1 cellular context compared by ENCODE assay signal in the genomic region with DNA sequence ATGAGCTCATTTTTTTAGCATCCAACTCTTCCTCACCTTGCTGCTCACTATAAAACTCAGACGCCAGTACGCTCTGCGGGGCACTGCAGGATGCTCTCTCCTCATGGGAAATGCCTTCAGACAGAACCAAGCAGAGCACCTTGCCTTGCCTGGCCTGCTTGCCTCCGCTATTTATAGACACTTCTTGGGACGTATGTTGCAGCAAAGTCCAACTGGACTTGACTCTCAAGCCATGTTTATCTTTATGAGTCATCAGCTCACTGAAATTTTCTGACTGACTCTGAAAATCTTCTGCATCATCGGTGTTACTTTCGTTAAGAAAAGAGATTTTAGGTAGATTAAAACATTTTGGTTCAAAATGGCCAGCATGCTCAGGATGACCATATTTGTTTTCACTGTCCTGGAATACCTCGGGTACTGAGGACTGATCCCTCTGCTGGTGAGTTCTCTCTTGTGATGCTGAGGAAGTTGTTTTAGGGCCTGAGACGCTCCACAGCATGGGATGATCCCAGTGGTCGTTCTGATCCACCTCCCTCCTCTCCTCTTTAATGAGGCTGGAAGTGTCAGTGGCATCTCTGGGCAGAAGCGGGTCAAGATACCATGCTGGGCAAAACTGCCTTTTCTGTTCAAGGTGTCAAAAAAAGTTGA.
A peak's percentile ranks its signal among the peaks of the same experiment; 100 is the strongest.
TF ChIP-seq lines count a peak whose summit lies in the region.

No MANE protein-coding gene starts in this region.

TF ChIP-seq in HepG2, 621 proteins besides CTCF, POLR2A, EP300 and RAD21 (continued from another document and continues in another):
- no peak for TF ChIP-seq DBP (CRISPR knock-in tag; IDR thresholded peaks at IDR 0.05; ENCODE audit: not compliant biosample characterization)
- TF ChIP-seq ZNF503 (CRISPR knock-in tag; IDR thresholded peaks at IDR 0.05) = no peak
- TF ChIP-seq ZNF816 (CRISPR knock-in tag; IDR thresholded peaks at IDR 0.05; ENCODE audit: borderline replicate concordance) = no peak
- peak; percentile 10; the same call in 1 of the 2 replicates for TF ChIP-seq CEBPB (IDR thresholded peaks at IDR 0.05; ENCODE audit: borderline replicate concordance, low read depth, low read length)
- no peak for TF ChIP-seq ZNF331 (CRISPR knock-in tag; IDR thresholded peaks at IDR 0.05)
- TF ChIP-seq, protein P1, sequence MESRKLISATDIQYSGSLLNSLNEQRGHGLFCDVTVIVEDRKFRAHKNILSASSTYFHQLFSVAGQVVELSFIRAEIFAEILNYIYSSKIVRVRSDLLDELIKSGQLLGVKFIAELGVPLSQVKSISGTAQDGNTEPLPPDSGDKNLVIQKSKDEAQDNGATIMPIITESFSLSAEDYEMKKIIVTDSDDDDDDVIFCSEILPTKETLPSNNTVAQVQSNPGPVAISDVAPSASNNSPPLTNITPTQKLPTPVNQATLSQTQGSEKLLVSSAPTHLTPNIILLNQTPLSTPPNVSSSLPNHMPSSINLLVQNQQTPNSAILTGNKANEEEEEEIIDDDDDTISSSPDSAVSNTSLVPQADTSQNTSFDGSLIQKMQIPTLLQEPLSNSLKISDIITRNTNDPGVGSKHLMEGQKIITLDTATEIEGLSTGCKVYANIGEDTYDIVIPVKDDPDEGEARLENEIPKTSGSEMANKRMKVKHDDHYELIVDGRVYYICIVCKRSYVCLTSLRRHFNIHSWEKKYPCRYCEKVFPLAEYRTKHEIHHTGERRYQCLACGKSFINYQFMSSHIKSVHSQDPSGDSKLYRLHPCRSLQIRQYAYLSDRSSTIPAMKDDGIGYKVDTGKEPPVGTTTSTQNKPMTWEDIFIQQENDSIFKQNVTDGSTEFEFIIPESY (CRISPR knock-in tag; IDR thresholded peaks at IDR 0.05) = peak; percentile 81
- no peak for TF ChIP-seq SALL2 (CRISPR knock-in tag; IDR thresholded peaks at IDR 0.05)
- no peak for TF ChIP-seq ZNF510 (CRISPR knock-in tag; IDR thresholded peaks at IDR 0.05; ENCODE audit: low read depth)
- TF ChIP-seq CBFB (CRISPR knock-in tag; IDR thresholded peaks at IDR 0.05) = no peak
- TF ChIP-seq POGK (CRISPR knock-in tag; conservative IDR thresholded peaks at IDR 0.05) = no peak
- TF ChIP-seq ZFAT (CRISPR knock-in tag; conservative IDR thresholded peaks at IDR 0.05) = no peak
- no peak for TF ChIP-seq XBP1 (CRISPR knock-in tag; IDR thresholded peaks at IDR 0.05)
- TF ChIP-seq HES4 (CRISPR knock-in tag; IDR thresholded peaks at IDR 0.05; ENCODE audit: borderline replicate concordance) = no peak
- no peak for TF ChIP-seq ZNF788 (CRISPR knock-in tag; IDR thresholded peaks at IDR 0.05; ENCODE audit: borderline replicate concordance)
- no peak for TF ChIP-seq PLRG1 (conservative IDR thresholded peaks at IDR 0.05)
- TF ChIP-seq ZNF839 (CRISPR knock-in tag; IDR thresholded peaks at IDR 0.05; ENCODE audit: borderline replicate concordance) = no peak
- no peak for TF ChIP-seq HNRNPK (IDR thresholded peaks at IDR 0.05; ENCODE audit: low read depth, low read length, poor library complexity, severe bottlenecking)
- 0 out of 2 replicates have a peak, but pooled peaks have one; percentile 27 for TF ChIP-seq BCL6 (CRISPR knock-in tag; IDR thresholded peaks at IDR 0.05)
- no peak for TF ChIP-seq ZNF317 (CRISPR knock-in tag; IDR thresholded peaks at IDR 0.05)
- TF ChIP-seq ZBTB3 (CRISPR knock-in tag; IDR thresholded peaks at IDR 0.05; ENCODE audit: borderline replicate concordance, low read depth) = no peak
- TF ChIP-seq ADNP (CRISPR knock-in tag; IDR thresholded peaks at IDR 0.05) = no peak
- no peak for TF ChIP-seq MIER2 (CRISPR knock-in tag; IDR thresholded peaks at IDR 0.05)
- no peak for TF ChIP-seq TAF15 (IDR thresholded peaks at IDR 0.05; ENCODE audit: low read depth, low read length, poor library complexity, severe bottlenecking)
- TF ChIP-seq SAFB2 (CRISPR knock-in tag; IDR thresholded peaks at IDR 0.05; ENCODE audit: borderline replicate concordance, low read depth) = no peak
- no peak for TF ChIP-seq SRSF9 (IDR thresholded peaks at IDR 0.05; ENCODE audit: borderline replicate concordance, insufficient read depth, low read depth, low read length, poor library complexity, severe bottlenecking)
- TF ChIP-seq, protein P2, sequence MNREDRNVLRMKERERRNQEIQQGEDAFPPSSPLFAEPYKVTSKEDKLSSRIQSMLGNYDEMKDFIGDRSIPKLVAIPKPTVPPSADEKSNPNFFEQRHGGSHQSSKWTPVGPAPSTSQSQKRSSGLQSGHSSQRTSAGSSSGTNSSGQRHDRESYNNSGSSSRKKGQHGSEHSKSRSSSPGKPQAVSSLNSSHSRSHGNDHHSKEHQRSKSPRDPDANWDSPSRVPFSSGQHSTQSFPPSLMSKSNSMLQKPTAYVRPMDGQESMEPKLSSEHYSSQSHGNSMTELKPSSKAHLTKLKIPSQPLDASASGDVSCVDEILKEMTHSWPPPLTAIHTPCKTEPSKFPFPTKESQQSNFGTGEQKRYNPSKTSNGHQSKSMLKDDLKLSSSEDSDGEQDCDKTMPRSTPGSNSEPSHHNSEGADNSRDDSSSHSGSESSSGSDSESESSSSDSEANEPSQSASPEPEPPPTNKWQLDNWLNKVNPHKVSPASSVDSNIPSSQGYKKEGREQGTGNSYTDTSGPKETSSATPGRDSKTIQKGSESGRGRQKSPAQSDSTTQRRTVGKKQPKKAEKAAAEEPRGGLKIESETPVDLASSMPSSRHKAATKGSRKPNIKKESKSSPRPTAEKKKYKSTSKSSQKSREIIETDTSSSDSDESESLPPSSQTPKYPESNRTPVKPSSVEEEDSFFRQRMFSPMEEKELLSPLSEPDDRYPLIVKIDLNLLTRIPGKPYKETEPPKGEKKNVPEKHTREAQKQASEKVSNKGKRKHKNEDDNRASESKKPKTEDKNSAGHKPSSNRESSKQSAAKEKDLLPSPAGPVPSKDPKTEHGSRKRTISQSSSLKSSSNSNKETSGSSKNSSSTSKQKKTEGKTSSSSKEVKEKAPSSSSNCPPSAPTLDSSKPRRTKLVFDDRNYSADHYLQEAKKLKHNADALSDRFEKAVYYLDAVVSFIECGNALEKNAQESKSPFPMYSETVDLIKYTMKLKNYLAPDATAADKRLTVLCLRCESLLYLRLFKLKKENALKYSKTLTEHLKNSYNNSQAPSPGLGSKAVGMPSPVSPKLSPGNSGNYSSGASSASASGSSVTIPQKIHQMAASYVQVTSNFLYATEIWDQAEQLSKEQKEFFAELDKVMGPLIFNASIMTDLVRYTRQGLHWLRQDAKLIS (CRISPR knock-in tag; IDR thresholded peaks at IDR 0.05) = no peak
- peak; percentile 38; the same call in 1 of the 2 replicates for TF ChIP-seq ELF3 (CRISPR knock-in tag; IDR thresholded peaks at IDR 0.05)
- no peak for TF ChIP-seq ZNF513 (CRISPR knock-in tag; conservative IDR thresholded peaks at IDR 0.05)
- no peak for TF ChIP-seq ZNF30 (CRISPR knock-in tag; IDR thresholded peaks at IDR 0.05)
- TF ChIP-seq LCORL (IDR thresholded peaks at IDR 0.05) = no peak
- no peak for TF ChIP-seq LCORL (CRISPR knock-in tag; IDR thresholded peaks at IDR 0.05)
- peak; percentile 25; the same call in 1 of the 2 replicates for TF ChIP-seq POGZ (CRISPR knock-in tag; IDR thresholded peaks at IDR 0.05)
- TF ChIP-seq ZFX (CRISPR knock-in tag; IDR thresholded peaks at IDR 0.05; ENCODE audit: low read depth) = no peak
- no peak for TF ChIP-seq PCBP1 (IDR thresholded peaks at IDR 0.05; ENCODE audit: borderline replicate concordance, low read depth, low read length)
- TF ChIP-seq RXRB (CRISPR knock-in tag; IDR thresholded peaks at IDR 0.05; ENCODE audit: borderline replicate concordance) = peak; percentile 47; the same call in 1 of the 2 replicates
- TF ChIP-seq JUNB (CRISPR knock-in tag; IDR thresholded peaks at IDR 0.05; ENCODE audit: borderline replicate concordance) = peak; percentile 78; the same call in 1 of the 2 replicates
- no peak for TF ChIP-seq ZNF350 (CRISPR knock-in tag; IDR thresholded peaks at IDR 0.05; ENCODE audit: borderline replicate concordance, low read depth)
- no peak for TF ChIP-seq ZNF616 (CRISPR knock-in tag; IDR thresholded peaks at IDR 0.05; ENCODE audit: low read depth)
- TF ChIP-seq KAT8 (CRISPR knock-in tag; IDR thresholded peaks at IDR 0.05) = 0 out of 2 replicates have a peak, but pooled peaks have one; percentile 27
- TF ChIP-seq THAP11 (CRISPR knock-in tag; IDR thresholded peaks at IDR 0.05) = peak; percentile 19; the same call in 1 of the 2 replicates
- TF ChIP-seq BRD4 (CRISPR knock-in tag; IDR thresholded peaks at IDR 0.05) = no peak
- TF ChIP-seq, protein P3, sequence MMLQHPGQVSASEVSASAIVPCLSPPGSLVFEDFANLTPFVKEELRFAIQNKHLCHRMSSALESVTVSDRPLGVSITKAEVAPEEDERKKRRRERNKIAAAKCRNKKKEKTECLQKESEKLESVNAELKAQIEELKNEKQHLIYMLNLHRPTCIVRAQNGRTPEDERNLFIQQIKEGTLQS (CRISPR knock-in tag; IDR thresholded peaks at IDR 0.05) = peak; percentile 91
- TF ChIP-seq THAP9 (CRISPR knock-in tag; IDR thresholded peaks at IDR 0.05; ENCODE audit: borderline replicate concordance) = no peak
- TF ChIP-seq CREB1 (IDR thresholded peaks at IDR 0.05) = peak; percentile 54; the same call in 1 of the 2 replicates
- no peak for TF ChIP-seq CREB1 (CRISPR knock-in tag; IDR thresholded peaks at IDR 0.05)
- no peak for TF ChIP-seq CENPT (CRISPR knock-in tag; IDR thresholded peaks at IDR 0.05; ENCODE audit: low read depth)
- no peak for TF ChIP-seq SP4 (CRISPR knock-in tag; IDR thresholded peaks at IDR 0.05)
- no peak for TF ChIP-seq ZNF264 (CRISPR knock-in tag; IDR thresholded peaks at IDR 0.05)
- TF ChIP-seq IKZF4 (CRISPR knock-in tag; IDR thresholded peaks at IDR 0.05; ENCODE audit: borderline replicate concordance, low read depth, not compliant biosample characterization) = no peak
- TF ChIP-seq HHEX (CRISPR knock-in tag; IDR thresholded peaks at IDR 0.05) = no peak
- TF ChIP-seq ZMYM2 (CRISPR knock-in tag; IDR thresholded peaks at IDR 0.05) = no peak
- 0 out of 2 replicates have a peak, but pooled peaks have one; percentile 32 for TF ChIP-seq SAP130 (CRISPR knock-in tag; IDR thresholded peaks at IDR 0.05; ENCODE audit: low read depth)
- TF ChIP-seq CENPX (CRISPR knock-in tag; IDR thresholded peaks at IDR 0.05) = no peak
